27 cellular contexts compared by ENCODE assay signal in the genomic region with DNA sequence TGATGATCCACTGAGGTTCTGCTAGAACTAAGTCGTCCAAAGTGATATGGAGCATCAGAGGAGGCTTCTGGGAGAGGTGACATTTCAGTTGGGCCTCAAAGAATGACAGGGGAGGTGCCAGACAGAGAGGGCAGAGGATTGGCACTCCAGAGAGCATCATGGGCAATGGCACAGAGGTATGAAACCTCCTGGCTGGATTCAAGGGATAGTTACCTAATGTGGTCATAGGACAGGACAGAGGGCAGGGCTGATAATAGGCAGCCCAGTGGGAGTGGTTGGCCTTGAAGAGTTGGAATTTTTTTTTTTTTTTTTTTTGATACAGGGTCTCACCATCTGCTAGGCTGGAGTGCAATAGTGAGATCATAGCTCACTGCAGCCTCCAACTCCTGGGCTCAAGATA. TPM values are rescaled to one million over a fixed set of nuclear protein-coding genes. Genes with fewer than 3 reads are reported as not detected.
"Had no signal": no experiment of that assay in that cellular context is flagged by ENCODE, and none has a peak within 500 bp of the region (broad histone marks: within the 10 kb centered on the region; RNA-seq: fewer than 3 reads in every experiment).

No MANE protein-coding gene starts in this region.

- H3K27me3 Mint-ChIP-seq: activated CD4-positive, alpha-beta T cell treated with anti-CD3 and anti-CD28 coated beads, Interleukin-2, amount 10 ng/mL, durations not matched to agents 24 days and 14 days had no signal

- DNase-seq: activated CD4-positive, alpha-beta memory T cell treated with anti-CD3 and anti-CD28 coated beads for 36 hours; activated CD4-positive, alpha-beta T cell treated with anti-CD3 and anti-CD28 coated beads for 36 hours; activated CD4-positive, alpha-beta T cell treated with anti-CD3 and anti-CD28 coated beads, Interleukin-2, amount 10 ng/mL, durations not matched to agents 24 days and 14 days; activated CD4-positive, CD25-positive, alpha-beta regulatory T cell; activated CD4-positive, CD25-positive, alpha-beta regulatory T cell treated with anti-CD3 and anti-CD28 coated beads, Interleukin-2, amount 50 U/mL, for 72 hours; activated CD8-positive, alpha-beta memory T cell treated with anti-CD3 and anti-CD28 coated beads, Interleukin-2, amount 50 U/mL, for 48 hours; activated gamma-delta T cell; activated naive CD4-positive, alpha-beta T cell; activated naive CD4-positive, alpha-beta T cell treated with anti-CD3 and anti-CD28 coated beads, Interleukin-2, amount 10 ng/mL, durations not matched to agents 7 days and 5 days; activated naive CD8-positive, alpha-beta T cell treated with anti-CD3 and anti-CD28 coated beads, Interleukin-2, amount 10 ng/mL, durations not matched to agents 7 days and 5 days; activated T-cell treated with anti-CD3 and anti-CD28 coated beads for 4 hours; activated T-cell treated with anti-CD3 and anti-CD28 coated beads, Interleukin-2, amount 50 U/mL, for 24 hours; activated T-cell treated with anti-CD3 and anti-CD28 coated beads, Interleukin-2, amount 50 U/mL, for 72 hours; central memory CD4-positive, alpha-beta T cell; cerebellar nuclear complex; colonic mucosa; dorsolateral prefrontal cortex; effector memory CD4-positive, alpha-beta T cell; endodermal cell; foreskin fibroblast; heart left ventricle; T-helper 2 cell had no signal

- ATAC-seq: activated CD4-positive, alpha-beta T cell treated with anti-CD3 and anti-CD28 coated beads for 36 hours; activated naive CD4-positive, alpha-beta T cell treated with anti-CD3 and anti-CD28 coated beads, Interleukin-2, amount 50 U/mL, for 72 hours; activated T-cell treated with anti-CD3 and anti-CD28 coated beads, Interleukin-2, amount 50 U/mL, for 72 hours; esophagus mucosa; heart left ventricle had no signal

- H3K9me3 Mint-ChIP-seq: activated CD4-positive, alpha-beta memory T cell treated with anti-CD3 and anti-CD28 coated beads for 36 hours; activated CD4-positive, alpha-beta T cell treated with anti-CD3 and anti-CD28 coated beads, Interleukin-2, amount 10 ng/mL, durations not matched to agents 24 days and 14 days; activated naive CD4-positive, alpha-beta T cell treated with anti-CD3 and anti-CD28 coated beads, Interleukin-2, amount 10 ng/mL, durations not matched to agents 7 days and 5 days; activated naive CD4-positive, alpha-beta T cell treated with anti-CD3 and anti-CD28 coated beads, Interleukin-2, amount 50 U/mL, for 72 hours; activated naive CD8-positive, alpha-beta T cell treated with anti-CD3 and anti-CD28 coated beads, Interleukin-2, amount 10 ng/mL, durations not matched to agents 7 days and 5 days; activated T-cell treated with anti-CD3 and anti-CD28 coated beads, Interleukin-2, amount 50 U/mL, for 24 hours; activated T-cell treated with anti-CD3 and anti-CD28 coated beads, Interleukin-2, amount 50 U/mL, for 72 hours; dendritic cell treated with granulocyte-macrophage colony-stimulating factor and Interleukin-4, amounts not matched to agents 40 ng/mL and 50 ng/mL, for 4 days; endodermal cell had no signal

- H3K4me3 Mint-ChIP-seq: activated CD4-positive, alpha-beta memory T cell treated with anti-CD3 and anti-CD28 coated beads for 36 hours; activated CD4-positive, alpha-beta T cell treated with anti-CD3 and anti-CD28 coated beads for 36 hours; activated CD4-positive, alpha-beta T cell treated with anti-CD3 and anti-CD28 coated beads, Interleukin-2, amount 10 ng/mL, durations not matched to agents 24 days and 14 days; activated naive CD4-positive, alpha-beta T cell treated with anti-CD3 and anti-CD28 coated beads, Interleukin-2, amount 10 ng/mL, durations not matched to agents 7 days and 5 days; activated naive CD8-positive, alpha-beta T cell treated with anti-CD3 and anti-CD28 coated beads, Interleukin-2, amount 10 ng/mL, durations not matched to agents 7 days and 5 days; activated T-cell treated with anti-CD3 and anti-CD28 coated beads, Interleukin-2, amount 50 U/mL, for 24 hours; activated T-cell treated with anti-CD3 and anti-CD28 coated beads, Interleukin-2, amount 50 U/mL, for 72 hours; brain; dendritic cell treated with granulocyte-macrophage colony-stimulating factor and Interleukin-4, amounts not matched to agents 40 ng/mL and 50 ng/mL, for 4 days; endodermal cell had no signal

- H3K36me3 Mint-ChIP-seq: activated CD4-positive, alpha-beta memory T cell treated with anti-CD3 and anti-CD28 coated beads for 36 hours; activated naive CD4-positive, alpha-beta T cell treated with anti-CD3 and anti-CD28 coated beads, Interleukin-2, amount 10 ng/mL, durations not matched to agents 7 days and 5 days; activated naive CD4-positive, alpha-beta T cell treated with anti-CD3 and anti-CD28 coated beads, Interleukin-2, amount 50 U/mL, for 72 hours; activated naive CD8-positive, alpha-beta T cell treated with anti-CD3 and anti-CD28 coated beads, Interleukin-2, amount 10 ng/mL, durations not matched to agents 7 days and 5 days; brain had no signal

- H3K4me1 Mint-ChIP-seq: activated CD4-positive, alpha-beta T cell treated with anti-CD3 and anti-CD28 coated beads for 36 hours; activated CD4-positive, alpha-beta T cell treated with anti-CD3 and anti-CD28 coated beads, Interleukin-2, amount 10 ng/mL, durations not matched to agents 24 days and 14 days; activated naive CD4-positive, alpha-beta T cell treated with anti-CD3 and anti-CD28 coated beads, Interleukin-2, amount 10 ng/mL, durations not matched to agents 7 days and 5 days; activated naive CD8-positive, alpha-beta T cell treated with anti-CD3 and anti-CD28 coated beads, Interleukin-2, amount 10 ng/mL, durations not matched to agents 7 days and 5 days; endodermal cell had no signal

- H3K27ac Mint-ChIP-seq: activated CD4-positive, alpha-beta memory T cell treated with anti-CD3 and anti-CD28 coated beads for 36 hours; activated CD4-positive, alpha-beta T cell treated with anti-CD3 and anti-CD28 coated beads for 36 hours; activated CD4-positive, alpha-beta T cell treated with anti-CD3 and anti-CD28 coated beads, Interleukin-2, amount 10 ng/mL, durations not matched to agents 24 days and 14 days; activated naive CD4-positive, alpha-beta T cell treated with anti-CD3 and anti-CD28 coated beads, Interleukin-2, amount 10 ng/mL, durations not matched to agents 7 days and 5 days; activated naive CD4-positive, alpha-beta T cell treated with anti-CD3 and anti-CD28 coated beads, Interleukin-2, amount 50 U/mL, for 72 hours; activated naive CD8-positive, alpha-beta T cell treated with anti-CD3 and anti-CD28 coated beads, Interleukin-2, amount 10 ng/mL, durations not matched to agents 7 days and 5 days; activated T-cell treated with anti-CD3 and anti-CD28 coated beads, Interleukin-2, amount 50 U/mL, for 24 hours; activated T-cell treated with anti-CD3 and anti-CD28 coated beads, Interleukin-2, amount 50 U/mL, for 72 hours; brain; dendritic cell treated with granulocyte-macrophage colony-stimulating factor and Interleukin-4, amounts not matched to agents 40 ng/mL and 50 ng/mL, for 4 days; endodermal cell had no signal

RNA-seq across cellular contexts. Expression of gene SRRM3, which starts 7.6 kb away (rescaled TPM):
- total RNA-seq: activated CD4-positive, alpha-beta memory T cell treated with anti-CD3 and anti-CD28 coated beads for 36 hours; activated naive CD4-positive, alpha-beta T cell treated with anti-CD3 and anti-CD28 coated beads, Interleukin-2, amount 50 U/mL, for 72 hours; activated naive CD8-positive, alpha-beta T cell treated with anti-CD3 and anti-CD28 coated beads, Interleukin-2, amount 10 ng/mL, durations not matched to agents 7 days and 5 days; epithelial cell of proximal tubule had no signal
